8 cellular contexts compared by ENCODE assay signal in genomic region chr16:23509763-23510153, GRCh38. TPM values are rescaled to one million over a fixed set of nuclear protein-coding genes. Genes with fewer than 3 reads are reported as not detected.
A peak's percentile ranks its signal among the peaks of the same experiment; 100 is the strongest.
DNase-seq lines count a peak whose midpoint lies in the region; ATAC-seq lines count a peak whose summit lies in the region.

No MANE protein-coding gene starts in this region.

- H3K36me3 ChIP-seq in trophoblast cell (ENCODE audit: control insufficient read depth in 1 of 2, insufficient read depth in 2 of 2, low read length in 2 of 2) = no peaks in the 10 kb centered on the region

- DNase-seq in AG08396 (ENCODE audit: low spot score) = peak; percentile 31
- peak; percentile 12 for DNase-seq in NCI-H146 treated with DMSO at 0.1 percent for 48 hours (lab: John Stamatoyannopoulos, UW; ENCODE audit: unreplicated experiment)
- peak; percentile 67 for DNase-seq in activated effector memory CD4-positive, alpha-beta T cell treated with anti-CD3 and anti-CD28 coated beads, Interleukin-2, amount 50 U/mL, for 16 hours
- DNase-seq in Right ventricle myocardium superior = no peak
- DNase-seq in trophoblast cell = peak in 1 of 2 donors; percentile 30
- DNase-seq in activated CD4-positive, CD25-positive, alpha-beta regulatory T cell treated with anti-CD3 and anti-CD28 coated beads, Interleukin-2, amount 50 U/mL, for 72 hours = no peak

- no CpG with 5 or more reads among the region's 17 CpGs for WGBS in trophoblast cell (ENCODE audit: extremely low coverage, insufficient coverage, insufficient read length)

- H3K4me1 ChIP-seq in trophoblast cell (ENCODE audit: control insufficient read depth in 1 of 2, insufficient read depth in 2 of 2, low read length in 2 of 2) = peaks cover 11 to 28% of the 10 kb centered on the region in 2 experiments

- H4K8ac ChIP-seq in trophoblast cell (ENCODE audit: low read depth, low read length) = peak overlapping the region; percentile 85

- peaks cover 8% of the 10 kb centered on the region for H3K79me1 ChIP-seq in trophoblast cell (ENCODE audit: low read length)

- H3K9me3 ChIP-seq in trophoblast cell (ENCODE audit: insufficient read depth, low read depth, low read length) = no peaks in the 10 kb centered on the region

- H3K14ac ChIP-seq in trophoblast cell (ENCODE audit: low read length) = peak overlapping the region; percentile 90

- H3K79me2 ChIP-seq in trophoblast cell (ENCODE audit: control insufficient read depth, insufficient read depth, low read length, poor library complexity) = peaks cover 16% of the 10 kb centered on the region

- H3K23ac ChIP-seq in trophoblast cell (ENCODE audit: low read length) = no peak overlapping the region

- intact Hi-C loops in Right ventricle myocardium superior (cut with DNase I) = no loop called here

- peak overlapping the region; percentile 88 for H2BK5ac ChIP-seq in trophoblast cell (ENCODE audit: low read depth, low read length, poor library complexity)

- peak overlapping the region; percentile 72 for H3K4me2 ChIP-seq in trophoblast cell (ENCODE audit: low read length)

- H3K4ac ChIP-seq in trophoblast cell (ENCODE audit: low read depth, low read length) = peak overlapping the region; percentile 77

- H4K12ac ChIP-seq in trophoblast cell (ENCODE audit: low read depth, low read length) = peak overlapping the region; percentile 91

- H4K91ac ChIP-seq in trophoblast cell (ENCODE audit: low read depth, low read length) = peak overlapping the region; percentile 76

- no peaks in the 10 kb centered on the region for H3K27me3 ChIP-seq in trophoblast cell (ENCODE audit: insufficient read depth, low read length)

- no peak overlapping the region for H2AFZ ChIP-seq in trophoblast cell (ENCODE audit: insufficient read depth, low read length, poor library complexity)

- no peak overlapping the region for H2AK5ac ChIP-seq in trophoblast cell (ENCODE audit: low read length)

- H3K27ac ChIP-seq in trophoblast cell (ENCODE audit: low read depth, low read length) = peak overlapping the region; percentile 68

- H3K18ac ChIP-seq in trophoblast cell (ENCODE audit: low read length) = peak overlapping the region; percentile 93

- peak overlapping the region; percentile 46 for H2BK120ac ChIP-seq in trophoblast cell (ENCODE audit: insufficient read depth, low read length, poor library complexity)

- peak overlapping the region; percentile 88 for H3K9ac ChIP-seq in trophoblast cell (ENCODE audit: low read length)

- no peak overlapping the region for H2BK12ac ChIP-seq in trophoblast cell (ENCODE audit: low read length)

- ATAC-seq in GM19463 (IDR thresholded peaks at IDR 0.05; ENCODE audit: unreplicated experiment) = peak; percentile 6
- ATAC-seq in Right ventricle myocardium superior (ENCODE audit: poor library complexity) = peak; percentile 52
- no peak for ATAC-seq in HG02938 (IDR thresholded peaks at IDR 0.05; ENCODE audit: unreplicated experiment)

- peak overlapping the region; percentile 89 for H3K4me3 ChIP-seq in trophoblast cell (ENCODE audit: low read depth, low read length)

RNA-seq across cellular contexts. Expression of gene GGA2, which starts 0.5 kb away (rescaled TPM):
- total RNA-seq in Right ventricle myocardium superior = 50.3 TPM
- polyA plus RNA-seq in trophoblast cell (2013) = 29.3 and 31.7 TPM in 2 replicates

RNA-seq across cellular contexts. Expression of gene EARS2, which starts 47.4 kb away (rescaled TPM):
- 20.5 TPM for total RNA-seq in Right ventricle myocardium superior
- polyA plus RNA-seq in trophoblast cell (2013) = 8.0 and 9.3 TPM in 2 replicates

RNA-seq across cellular contexts. Expression of gene UBFD1, which starts 47.8 kb away (rescaled TPM):
- 47.0 TPM for total RNA-seq in Right ventricle myocardium superior
- polyA plus RNA-seq in trophoblast cell (2013) = 42.7 and 45.0 TPM in 2 replicates

RNA-seq across cellular contexts. Expression of gene COG7, which starts 56.8 kb away (rescaled TPM):
- total RNA-seq in Right ventricle myocardium superior = 11.5 TPM
- polyA plus RNA-seq in trophoblast cell (2013) = 9.1 and 9.6 TPM in 2 replicates

Comparison
In these comparisons a context has a peak if more than half of its experiments do, and no peak if none do; other contexts are left out.
1. DNase-seq: peak in AG08396 (single experiment), NCI-H146 treated with DMSO at 0.1 percent for 48 hours (single experiment) and activated effector memory CD4-positive, alpha-beta T cell treated with anti-CD3 and anti-CD28 coated beads, Interleukin-2, amount 50 U/mL, for 16 hours (single experiment); none in Right ventricle myocardium superior (single experiment) and activated CD4-positive, CD25-positive, alpha-beta regulatory T cell treated with anti-CD3 and anti-CD28 coated beads, Interleukin-2, amount 50 U/mL, for 72 hours (single experiment).